ENCODE assay signal across 22 cellular contexts in the genomic region with DNA sequence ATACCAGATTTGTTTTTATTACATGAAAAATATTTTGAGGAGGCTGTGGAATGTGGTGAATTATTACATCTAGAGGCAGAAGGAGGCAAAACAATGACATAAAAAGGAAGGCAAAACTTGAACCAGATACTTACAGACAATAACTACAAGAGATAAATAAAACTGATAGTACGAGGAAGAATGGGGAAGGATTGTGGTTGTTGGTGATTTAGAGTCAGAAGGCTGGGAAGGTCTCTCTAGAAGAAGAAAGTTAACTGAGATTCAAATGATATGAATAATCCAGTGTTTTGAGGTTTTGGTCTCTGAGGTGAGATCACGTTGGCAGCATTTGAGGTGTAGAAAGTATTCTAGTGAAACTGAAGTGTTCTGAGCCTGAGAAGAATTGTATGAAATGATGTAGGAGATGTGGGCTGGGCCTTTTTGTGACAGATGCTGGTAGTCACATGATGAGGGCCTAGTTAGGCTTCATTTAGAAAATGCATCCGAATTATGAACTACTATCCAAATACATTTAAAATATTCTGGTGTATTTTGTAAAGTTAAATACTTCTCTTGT.
"Had no signal": no experiment of that assay in that cellular context is flagged by ENCODE, and none has a peak within 500 bp of the region (broad histone marks: within the 10 kb centered on the region; RNA-seq: fewer than 3 reads in every experiment).

No MANE protein-coding gene starts in this region.

- H3K27me3 Mint-ChIP-seq: central memory CD8-positive, alpha-beta T cell; dendritic cell treated with granulocyte-macrophage colony-stimulating factor and Interleukin-4, amounts not matched to agents 40 ng/mL and 50 ng/mL, for 4 days had no signal

- H3K4me1 Mint-ChIP-seq: central memory CD8-positive, alpha-beta T cell; natural killer cell had no signal

- H3K9me3 ChIP-seq: heart left ventricle, right atrium auricular region, testis, transverse colon had no signal

- H3K27me3 ChIP-seq: foreskin keratinocyte, heart left ventricle, right atrium auricular region, testis, transverse colon had no signal

- H3K4me1 ChIP-seq: foreskin keratinocyte, heart left ventricle, right atrium auricular region, testis, transverse colon had no signal

- H3K36me3 Mint-ChIP-seq: natural killer cell had no signal

- DNase-seq: activated CD4-positive, alpha-beta T cell treated with anti-CD3 and anti-CD28 coated beads for 4 hours; activated CD4-positive, alpha-beta T cell treated with anti-CD3 and anti-CD28 coated beads, Interleukin-2, amount 50 U/mL, for 48 hours; activated CD8-positive, alpha-beta memory T cell treated with anti-CD3 and anti-CD28 coated beads, Interleukin-2, amount 50 U/mL, for 4 hours; activated gamma-delta T cell; activated naive CD4-positive, alpha-beta T cell treated with anti-CD3 and anti-CD28 coated beads, Interleukin-2, amount 50 U/mL, for 16 hours; activated T-cell treated with anti-CD3 and anti-CD28 coated beads, Interleukin-2, amount 50 U/mL, for 1 hour; amygdala; endodermal cell; foreskin keratinocyte; heart left ventricle; mesenchymal stem cell; natural killer cell; stimulated activated CD4-positive, alpha-beta T cell treated with anti-CD3 and anti-CD28 coated beads, Interleukin-15, amount 100 ng/mL, for 24 hours; stimulated activated naive CD4-positive, alpha-beta T cell treated with Interleukin-2 at 50 U/mL for 16 hours; testis; transverse colon had no signal

- H3K36me3 ChIP-seq: heart left ventricle, right atrium auricular region, transverse colon had no signal

- H3K4me3 Mint-ChIP-seq: activated T-helper 1 cell treated with anti-CD3 and anti-CD28 coated beads, Interleukin-12 subunit alpha, Interleukin-12 subunit beta, Interleukin-2, Interleukin-4 antibody, amounts not matched to agents 30 ng/mL and 10 ng/mL and 1 ng/mL, durations not matched to agents 14 hours and 24 hours and 36 hours; central memory CD8-positive, alpha-beta T cell; dendritic cell treated with granulocyte-macrophage colony-stimulating factor and Interleukin-4, amounts not matched to agents 40 ng/mL and 50 ng/mL, for 4 days; endodermal cell; natural killer cell had no signal

- H3K27ac ChIP-seq: foreskin keratinocyte, heart left ventricle, right atrium auricular region, testis, transverse colon, VCaP had no signal

- ATAC-seq: esophagus mucosa, foreskin keratinocyte, heart left ventricle, natural killer cell had no signal

- H3K27ac Mint-ChIP-seq: activated T-helper 1 cell treated with anti-CD3 and anti-CD28 coated beads, Interleukin-12 subunit alpha, Interleukin-12 subunit beta, Interleukin-2, Interleukin-4 antibody, amounts not matched to agents 30 ng/mL and 10 ng/mL and 1 ng/mL, durations not matched to agents 14 hours and 24 hours and 36 hours; dendritic cell treated with granulocyte-macrophage colony-stimulating factor and Interleukin-4, amounts not matched to agents 40 ng/mL and 50 ng/mL, for 4 days; endodermal cell; natural killer cell had no signal

- H3K4me3 ChIP-seq: heart left ventricle, right atrium auricular region, testis, transverse colon had no signal
